In the genomic region with DNA sequence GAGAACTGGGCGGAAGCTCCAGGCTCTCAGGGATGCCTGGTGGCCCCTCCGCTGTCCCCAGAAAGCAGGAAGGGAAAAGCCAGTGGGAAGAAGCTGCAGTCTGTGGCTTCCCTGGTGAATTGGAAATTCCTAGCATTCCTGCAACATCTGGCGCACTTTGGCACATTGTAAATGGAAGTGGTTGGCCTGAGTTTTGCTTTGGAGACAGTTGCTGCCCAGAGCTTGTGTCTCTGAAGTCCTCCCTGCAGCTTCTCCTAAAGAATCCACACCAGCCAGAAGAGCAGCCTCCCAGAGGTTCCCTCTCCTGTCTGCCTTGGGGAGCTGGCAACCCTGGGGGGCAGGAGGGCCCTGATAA, we compare ENCODE assay signal across 11 cellular contexts. TPM values are rescaled to one million over a fixed set of nuclear protein-coding genes. Genes with fewer than 3 reads are reported as not detected.
A peak's percentile ranks its signal among the peaks of the same experiment; 100 is the strongest.
DNase-seq lines count a peak whose midpoint lies in the region; ATAC-seq, FAIRE-seq and TF ChIP-seq lines count a peak whose summit lies in the region.
"Had no signal": no experiment of that assay in that cellular context is flagged by ENCODE, and none has a peak within 500 bp of the region (broad histone marks: within the 10 kb centered on the region; RNA-seq: fewer than 3 reads in every experiment).

No MANE protein-coding gene starts in this region.

- in situ Hi-C loops in HepG2 (cut with HindIII; ENCODE audit: extremely low pct_ligation_motif_present, low pct_unique_long_range_greater_than_20kb) (no loop called here), transverse colon (cut with MboI; ENCODE audit: low pct_ligation_motif_present in 1 of 4, low pct_unique_long_range_greater_than_20kb in 1 of 4, low sequenced_read_pairs in 3 of 4) (no loop called here)

- peaks cover 100% of the 10 kb centered on the region for H3K4me1 ChIP-seq in HepG2 (ENCODE audit: insufficient read depth, low read length)
- peaks cover 48 to 80% (median 66%) of the 10 kb centered on the region in 4 donors for H3K4me1 ChIP-seq in transverse colon
- H3K4me1 ChIP-seq in CD4-positive, alpha-beta memory T cell (ENCODE audit: insufficient read depth, low read length), result no peaks in the 10 kb centered on the region
- H3K4me1 ChIP-seq in effector memory CD4-positive, alpha-beta T cell (ENCODE audit: control insufficient read depth, insufficient read depth, low read length, poor library complexity, severe bottlenecking), result no peaks in the 10 kb centered on the region

- H3K36me3 Mint-ChIP-seq in CD4-positive, alpha-beta memory T cell, result no peaks in the 10 kb centered on the region
- no peaks in the 10 kb centered on the region for H3K36me3 Mint-ChIP-seq in activated CD8-positive, alpha-beta memory T cell treated with anti-CD3 and anti-CD28 coated beads, Interleukin-2, amount 10 ng/mL, durations not matched to agents 7 days and 5 days

- TF ChIP-seq CTCF in HepG2 (CRISPR knock-in tag; IDR thresholded peaks at IDR 0.05), result no peak
- TF ChIP-seq CTCF in transverse colon (IDR thresholded peaks at IDR 0.05), result no peak

- intact Hi-C loops in HepG2 (cut with micrococcal nuclease; ENCODE audit: unreplicated experiment), result loop anchor here (1.0 kb wide), 1 partner anchor 7 kb away; no protein-coding TSS in a partner anchor
- intact Hi-C loops in transverse colon (cut with DNase I; ENCODE audit: low total_unique reads), result loop anchor here (5.0 kb wide), 1 partner anchor 60 kb away; no protein-coding TSS in a partner anchor
- intact Hi-C loops in CD4-positive, alpha-beta memory T cell (cut with micrococcal nuclease), result no loop called here

- H3K9me3 ChIP-seq in HepG2 (ENCODE audit: low read length) (no peaks in the 10 kb centered on the region), transverse colon (no peaks in the 10 kb centered on the region)
- no peaks in the 10 kb centered on the region for H3K9me3 ChIP-seq in CD4-positive, alpha-beta memory T cell (ENCODE audit: control insufficient read depth in 1 of 2, low read length in 2 of 2)
- no peaks in the 10 kb centered on the region for H3K9me3 ChIP-seq in effector memory CD4-positive, alpha-beta T cell (ENCODE audit: control insufficient read depth, low read length)
- H3K9me3 ChIP-seq: adrenal gland, ovary had no signal

- DNase-seq in HTR-8/SVneo (ENCODE audit: insufficient read length, low spot score) (peak; percentile 41), HepG2 (ENCODE audit: low spot score) (peak; percentile 75), transverse colon (no peak)
- DNase-seq in CD4-positive, alpha-beta memory T cell, result no peak
- DNase-seq in effector memory CD4-positive, alpha-beta T cell, result no peak
- no peak for DNase-seq in activated CD8-positive, alpha-beta memory T cell treated with anti-CD3 and anti-CD28 coated beads, Interleukin-2, amount 10 ng/mL, durations not matched to agents 7 days and 5 days

- H3K27ac ChIP-seq in cingulate gyrus (ENCODE audit: low read depth, low read length), result peak overlapping the region; percentile 47
- peak overlapping the region; percentile 97 for H3K27ac ChIP-seq in HepG2 (ENCODE audit: extremely low read length, insufficient read depth, low read length)
- H3K27ac ChIP-seq in transverse colon, result peak overlapping the region; percentile 87 to 97 (median 91)
- no peak overlapping the region for H3K27ac ChIP-seq in CD4-positive, alpha-beta memory T cell (ENCODE audit: low read depth, low read length)
- H3K27ac ChIP-seq in effector memory CD4-positive, alpha-beta T cell (ENCODE audit: insufficient read depth, low read length, poor library complexity, severe bottlenecking), result no peak overlapping the region

- H3K9ac ChIP-seq in HepG2 (ENCODE audit: insufficient read depth, low read depth, low read length), result peak overlapping the region; percentile 61

- peaks cover 34% of the 10 kb centered on the region; the same call in 1 of the 2 replicates for H4K20me1 ChIP-seq in HepG2 (ENCODE audit: insufficient read depth, low read length)

- no peak overlapping the region for H2AFZ ChIP-seq in HepG2 (ENCODE audit: low read length)

- H3K36me3 ChIP-seq in HepG2 (replicated peaks in 1 of 2; ENCODE audit: control insufficient read depth in 1 of 2, insufficient read depth in 2 of 2, low read length in 2 of 2) (peaks cover 2 to 6% of the 10 kb centered on the region in 2 experiments; a peak in 4 of 5 replicates), transverse colon (peaks cover 0 to 7% (median 0%) of the 10 kb centered on the region in 4 donors)
- H3K36me3 ChIP-seq in CD4-positive, alpha-beta memory T cell (ENCODE audit: insufficient read depth, low read length), result no peaks in the 10 kb centered on the region
- H3K36me3 ChIP-seq in effector memory CD4-positive, alpha-beta T cell (ENCODE audit: control insufficient read depth, insufficient read depth, low read length), result no peaks in the 10 kb centered on the region
- H3K36me3 ChIP-seq: adrenal gland, ovary had no signal

- CTCF ChIA-PET in HepG2 (lab: Yijun Ruan, JAX; ENCODE audit: low intra/inter-chr PET ratio, low total read pairs), result no interaction called here
- CTCF ChIA-PET in CD4-positive, alpha-beta memory T cell (lab: Charles Lee; ENCODE audit: partially characterized antibody), result interaction anchor here (1.3 kb wide), 1 partner anchor 18 kb away, joined by 4 read pairs; no protein-coding TSS in a partner anchor
- CTCF ChIA-PET in activated CD8-positive, alpha-beta memory T cell treated with anti-CD3 and anti-CD28 coated beads, Interleukin-2, amount 10 ng/mL, durations not matched to agents 7 days and 5 days (lab: Charles Lee), result no interaction called here

- peak overlapping the region; percentile 71 for H3K4me2 ChIP-seq in HepG2 (ENCODE audit: low read depth, low read length)

- H3K4me3 ChIP-seq in HepG2 (replicated peaks in 1 of 3; ENCODE audit: insufficient read depth in 1 of 3, low read depth in 2 of 3, low read length in 3 of 3) (peak overlapping the region in 1 of 3 experiments; percentile 46; a peak in 1 of 6 replicates), transverse colon (no peak overlapping the region)
- H3K4me3 ChIP-seq in CD4-positive, alpha-beta memory T cell (ENCODE audit: low read length in 2 of 2), result no peak overlapping the region
- H3K4me3 ChIP-seq in effector memory CD4-positive, alpha-beta T cell (ENCODE audit: insufficient read depth, low read depth, low read length, poor library complexity, severe bottlenecking), result no peak overlapping the region
- H3K4me3 ChIP-seq: adrenal gland, ovary had no signal

- no TSS peak for BruUV-seq in HepG2 (replicated peaks; lab: Mats Ljungman, UMichigan)

- no peak for TF ChIP-seq POLR2A in HepG2 (IDR thresholded peaks at IDR 0.05; ENCODE audit: insufficient read depth in 1 of 2, low read depth in 2 of 2, low read length in 2 of 2)
- TF ChIP-seq POLR2A in transverse colon (IDR thresholded peaks at IDR 0.05), result no peak

- ATAC-seq in HepG2, result peak; percentile 23
- no peak for ATAC-seq in HG02642 (IDR thresholded peaks at IDR 0.05; ENCODE audit: poor library complexity, unreplicated experiment)
- ATAC-seq in activated CD8-positive, alpha-beta memory T cell treated with anti-CD3 and anti-CD28 coated beads, Interleukin-2, amount 10 ng/mL, durations not matched to agents 7 days and 5 days, result no peak

- FAIRE-seq in HTR-8/SVneo (lab: Jason Lieb, UNC), result no peak
- peak; percentile 44 for FAIRE-seq in HepG2 (lab: Jason Lieb, UNC)

- no peak overlapping the region for H3K27ac Mint-ChIP-seq in CD4-positive, alpha-beta memory T cell
- H3K27ac Mint-ChIP-seq in activated CD8-positive, alpha-beta memory T cell treated with anti-CD3 and anti-CD28 coated beads, Interleukin-2, amount 10 ng/mL, durations not matched to agents 7 days and 5 days, result no peak overlapping the region
- H3K27ac Mint-ChIP-seq: T-helper 1 cell treated with Interleukin-12 subunit alpha and Interleukin-12 subunit beta and Interleukin-4 antibody, amounts not matched to agents 30 μg/mL and 1 μg/mL, for 36 hours had no signal

- H3K79me2 ChIP-seq in HepG2 (ENCODE audit: insufficient read depth, low read length), result peaks cover 55% of the 10 kb centered on the region

- TF ChIP-seq RAD21 in HepG2 (CRISPR knock-in tag; IDR thresholded peaks at IDR 0.05), result peak; percentile 23; the same call in 1 of the 2 replicates

- 0 out of 4 replicates have a peak, but pooled peaks of 1 of the 2 experiments have one; percentile 7 for TF ChIP-seq EP300 in HepG2 (IDR thresholded peaks at IDR 0.05; ENCODE audit: low read depth in 2 of 2, low read length in 2 of 2)
- no peak for TF ChIP-seq EP300 in HepG2 (CRISPR knock-in tag; IDR thresholded peaks at IDR 0.05; ENCODE audit: borderline replicate concordance)
- TF ChIP-seq EP300 in transverse colon (IDR thresholded peaks at IDR 0.05; ENCODE audit: low read depth), result no peak

- no peaks in the 10 kb centered on the region for H3K9me3 Mint-ChIP-seq in CD4-positive, alpha-beta memory T cell
- no peaks in the 10 kb centered on the region for H3K9me3 Mint-ChIP-seq in activated CD8-positive, alpha-beta memory T cell treated with anti-CD3 and anti-CD28 coated beads, Interleukin-2, amount 10 ng/mL, durations not matched to agents 7 days and 5 days (ENCODE audit: low read depth)
- H3K9me3 Mint-ChIP-seq: T-helper 1 cell treated with Interleukin-12 subunit alpha and Interleukin-12 subunit beta and Interleukin-4 antibody, amounts not matched to agents 30 μg/mL and 1 μg/mL, for 36 hours had no signal

- WGBS in HepG2 (ENCODE audit: low lambda C conversion rate), result 60% methylated on average over 2 of the region's 3 CpGs
- 53% methylated on average over 3 of the region's 3 CpGs; no CpG with 5 or more reads in 1 of the 2 donors for WGBS in transverse colon (ENCODE audit: low coverage in 1 of 2), 2 donors

- POLR2A ChIA-PET in HepG2 (lab: Yijun Ruan, JAX), result interaction anchor here (0.6 to 3.2 kb wide), 13 partner anchors 8 to 738 kb away, joined by 3 to 53 read pairs (median 8); no protein-coding TSS in a partner anchor
- POLR2A ChIA-PET in CD4-positive, alpha-beta memory T cell (lab: Charles Lee; ENCODE audit: partially characterized antibody), result no interaction called here

- H3K27me3 Mint-ChIP-seq in CD4-positive, alpha-beta memory T cell, result peaks cover 4 to 7% of the 10 kb centered on the region in 2 donors
- peaks cover 3% of the 10 kb centered on the region for H3K27me3 Mint-ChIP-seq in activated CD8-positive, alpha-beta memory T cell treated with anti-CD3 and anti-CD28 coated beads, Interleukin-2, amount 10 ng/mL, durations not matched to agents 7 days and 5 days

- no peaks in the 10 kb centered on the region for H3K4me1 Mint-ChIP-seq in CD4-positive, alpha-beta memory T cell
- H3K4me1 Mint-ChIP-seq in activated CD8-positive, alpha-beta memory T cell treated with anti-CD3 and anti-CD28 coated beads, Interleukin-2, amount 10 ng/mL, durations not matched to agents 7 days and 5 days, result no peaks in the 10 kb centered on the region

- H3K27me3 ChIP-seq in HepG2 (ENCODE audit: control insufficient read depth in 1 of 2, insufficient read depth in 2 of 2, low read length in 2 of 2), result no peaks in the 10 kb centered on the region
- H3K27me3 ChIP-seq in transverse colon, result no peaks in the 10 kb centered on the region
- no peaks in the 10 kb centered on the region for H3K27me3 ChIP-seq in CD4-positive, alpha-beta memory T cell (ENCODE audit: insufficient read depth, low read length)
- H3K27me3 ChIP-seq in effector memory CD4-positive, alpha-beta T cell (replicated peaks; ENCODE audit: control insufficient read depth, insufficient read depth, low read length, poor library complexity, severe bottlenecking), result no peaks in the 10 kb centered on the region
- H3K27me3 ChIP-seq: adrenal gland, ovary had no signal

- no peak overlapping the region for H3K4me3 Mint-ChIP-seq in CD4-positive, alpha-beta memory T cell
- no peak overlapping the region for H3K4me3 Mint-ChIP-seq in activated CD8-positive, alpha-beta memory T cell treated with anti-CD3 and anti-CD28 coated beads, Interleukin-2, amount 10 ng/mL, durations not matched to agents 7 days and 5 days
- H3K4me3 Mint-ChIP-seq: T-helper 1 cell treated with Interleukin-12 subunit alpha and Interleukin-12 subunit beta and Interleukin-4 antibody, amounts not matched to agents 30 μg/mL and 1 μg/mL, for 36 hours had no signal

RNA-seq across cellular contexts. Expression of gene ARHGEF10L, which starts 48.2 kb away (rescaled TPM):
- total RNA-seq in HepG2 (2016; rRNA removed; fragmentation: Illumina TruSeq; extraction: Trizol) (26.2 and 46.5 TPM in 2 replicates), transverse colon (100 to 1,000 TPM; 115 to 326 (median 199) TPM)
- 13.6 and 14.7 TPM in 2 replicates for total RNA-seq in HepG2 (2016; cell fraction: cytosol; rRNA removed; fragmentation: Illumina TruSeq; extraction: Trizol; ENCODE audit: low read depth)
- total RNA-seq in HepG2 (2016; cell fraction: insoluble cytoplasmic fraction; rRNA removed; fragmentation: Illumina TruSeq; extraction: Trizol), result 24.8 and 47.9 TPM in 2 replicates
- total RNA-seq in HepG2 (2016; cell fraction: membrane; rRNA removed; fragmentation: Illumina TruSeq; extraction: Trizol), result 19.1 and 19.9 TPM in 2 replicates
- total RNA-seq in HepG2 (2016; cell fraction: nucleus; rRNA removed; fragmentation: Illumina TruSeq; extraction: Trizol), result 59.8 and 74.6 TPM in 2 replicates
- polyA plus RNA-seq in HepG2 (2011; rRNA removed), result 78.3 and 107 TPM in 2 replicates
- polyA plus RNA-seq in HepG2 (2011; cell fraction: cytosol; rRNA removed), result 20.2 and 37.0 TPM in 2 replicates
- polyA plus RNA-seq in HepG2 (2011; cell fraction: nucleus; rRNA removed), result 844 and 1,154 TPM in 2 replicates
- polyA plus RNA-seq in HepG2 (2012), result 43.3 and 63.3 TPM in 2 replicates
- 2.2 and 2.8 TPM in 2 replicates for polyA plus RNA-seq in HepG2 (2016; cell fraction: cytosol; fragmentation: Illumina TruSeq; extraction: Trizol; ENCODE audit: low read depth)
- 18.1 and 22.2 TPM in 2 replicates for polyA plus RNA-seq in HepG2 (2016; cell fraction: insoluble cytoplasmic fraction; fragmentation: Illumina TruSeq; extraction: Trizol; ENCODE audit: low read depth)
- polyA plus RNA-seq in HepG2 (2016; cell fraction: membrane; fragmentation: Illumina TruSeq; extraction: Trizol; ENCODE audit: low read depth), result 4.7 and 5.9 TPM in 2 replicates
- polyA plus RNA-seq in HepG2 (2016; cell fraction: nucleus; fragmentation: Illumina TruSeq; extraction: Trizol; ENCODE audit: insufficient read depth, low read depth), result 127 and 131 TPM in 2 replicates
- polyA minus RNA-seq in HepG2 (2011; rRNA and poly(A)+ RNA removed; ENCODE audit: low replicate concordance), result 15.7 and 166 TPM in 2 replicates
- polyA minus RNA-seq in HepG2 (2011; cell fraction: cytosol; rRNA and poly(A)+ RNA removed), result 36.6 and 43.4 TPM in 2 replicates
- 147 and 148 TPM in 2 replicates for polyA minus RNA-seq in HepG2 (2011; cell fraction: nucleus; rRNA and poly(A)+ RNA removed)
- under 1 TPM; 0.47 to 0.78 TPM for total RNA-seq in CD4-positive, alpha-beta memory T cell
- not detected for polyA plus RNA-seq in CD4-positive, alpha-beta memory T cell
- total RNA-seq in activated CD8-positive, alpha-beta memory T cell treated with anti-CD3 and anti-CD28 coated beads, Interleukin-2, amount 10 ng/mL, durations not matched to agents 7 days and 5 days, result not detected

Comparison
In these comparisons a context has a peak if more than half of its experiments do, and no peak if none do; other contexts are left out.
1. DNase-seq: peak in HTR-8/SVneo (single experiment) and HepG2 (single experiment); none in transverse colon (single experiment), CD4-positive, alpha-beta memory T cell (0 of 5), effector memory CD4-positive, alpha-beta T cell (0 of 3) and activated CD8-positive, alpha-beta memory T cell treated with anti-CD3 and anti-CD28 coated beads, Interleukin-2, amount 10 ng/mL, durations not matched to agents 7 days and 5 days (single experiment).
2. H3K27ac ChIP-seq: peak in cingulate gyrus (single experiment), HepG2 (single experiment) and transverse colon (4 of 4); none in CD4-positive, alpha-beta memory T cell (single experiment) and effector memory CD4-positive, alpha-beta T cell (single experiment).
3. RNA of gene ARHGEF10L, which starts 48.2 kb away (total RNA-seq): 115 to 326 TPM in transverse colon and 13.6 to 74.6 TPM in HepG2; 0.47 to 0.78 TPM in CD4-positive, alpha-beta memory T cell and not detected in activated CD8-positive, alpha-beta memory T cell treated with anti-CD3 and anti-CD28 coated beads, Interleukin-2, amount 10 ng/mL, durations not matched to agents 7 days and 5 days; every median in the first group is over 4 times any median in the second.